ENCODE assay signal across 8 cellular contexts in the genomic region with DNA sequence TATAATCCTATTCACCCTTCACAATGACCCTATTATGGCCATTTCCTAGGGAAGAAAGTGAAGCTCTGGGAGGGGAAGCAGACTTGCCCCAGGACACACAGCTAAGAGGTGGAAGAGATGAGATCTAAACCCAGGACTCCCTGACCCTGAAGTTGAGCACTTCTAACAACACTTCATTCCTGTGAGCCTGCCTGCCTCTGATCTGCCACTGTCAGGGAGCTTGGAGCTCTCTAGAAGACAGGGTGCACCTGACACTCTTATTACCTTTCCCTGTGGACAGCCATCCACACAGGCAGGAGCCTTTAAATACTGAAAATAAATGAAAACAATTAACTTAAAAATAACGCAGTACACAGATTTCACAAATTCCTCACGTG. TPM values are rescaled to one million over a fixed set of nuclear protein-coding genes. Genes with fewer than 3 reads are reported as not detected.
DNase-seq lines count a peak whose midpoint lies in the region; ATAC-seq and TF ChIP-seq lines count a peak whose summit lies in the region.

No MANE protein-coding gene starts in this region.

- H3K27ac ChIP-seq in thoracic aorta, result peak overlapping the region; percentile 75 to 78

- peaks cover 55% of the 10 kb centered on the region for H3K4me1 Mint-ChIP-seq in activated T-cell treated with anti-CD3 and anti-CD28 coated beads, Interleukin-2, amount 50 U/mL, for 72 hours (ENCODE audit: low read depth)
- peaks cover 53% of the 10 kb centered on the region for H3K4me1 Mint-ChIP-seq in activated naive CD8-positive, alpha-beta T cell treated with anti-CD3 and anti-CD28 coated beads, Interleukin-2, amount 50 U/mL, for 24 hours

- H3K9me3 ChIP-seq in thoracic aorta, result no peaks in the 10 kb centered on the region

- no peak for ATAC-seq in activated T-cell treated with anti-CD3 and anti-CD28 coated beads, Interleukin-2, amount 50 U/mL, for 72 hours (replicated peaks in 1 of 2)
- ATAC-seq in activated naive CD8-positive, alpha-beta T cell treated with anti-CD3 and anti-CD28 coated beads, Interleukin-2, amount 50 U/mL, for 24 hours, result no peak
- ATAC-seq in thoracic aorta (ENCODE audit: insufficient number of reproducible peaks, low FRiP score, low read depth) (no peak), HG03571 (IDR thresholded peaks at IDR 0.05; ENCODE audit: unreplicated experiment) (no peak)

- H3K36me3 Mint-ChIP-seq in activated T-cell treated with anti-CD3 and anti-CD28 coated beads, Interleukin-2, amount 50 U/mL, for 72 hours (ENCODE audit: insufficient read depth in 2 of 2), result peaks cover 2% of the 10 kb centered on the region in 2 donors
- H3K36me3 Mint-ChIP-seq in activated naive CD8-positive, alpha-beta T cell treated with anti-CD3 and anti-CD28 coated beads, Interleukin-2, amount 50 U/mL, for 24 hours (ENCODE audit: low read depth), result peaks cover 8% of the 10 kb centered on the region

- H3K4me3 Mint-ChIP-seq in activated T-cell treated with anti-CD3 and anti-CD28 coated beads, Interleukin-2, amount 50 U/mL, for 72 hours, result peak overlapping the region; percentile 94 to 95
- H3K4me3 Mint-ChIP-seq in activated naive CD8-positive, alpha-beta T cell treated with anti-CD3 and anti-CD28 coated beads, Interleukin-2, amount 50 U/mL, for 24 hours, result peak overlapping the region; percentile 89

- TF ChIP-seq CTCF in kidney epithelial cell (IDR thresholded peaks at IDR 0.05; ENCODE audit: insufficient read depth, low read length, poor library complexity, severe bottlenecking), result no peak
- no peak for TF ChIP-seq CTCF in thoracic aorta (IDR thresholded peaks at IDR 0.05)

- peak overlapping the region; percentile 99 for H3K4me3 ChIP-seq in kidney epithelial cell (ENCODE audit: low read depth, low read length)
- peak overlapping the region; percentile 88 for H3K4me3 ChIP-seq in thoracic aorta

- H3K9me3 Mint-ChIP-seq in activated T-cell treated with anti-CD3 and anti-CD28 coated beads, Interleukin-2, amount 50 U/mL, for 72 hours, result no peaks in the 10 kb centered on the region
- no peaks in the 10 kb centered on the region for H3K9me3 Mint-ChIP-seq in activated naive CD8-positive, alpha-beta T cell treated with anti-CD3 and anti-CD28 coated beads, Interleukin-2, amount 50 U/mL, for 24 hours

- no peak for DNase-seq in activated T-cell treated with anti-CD3 and anti-CD28 coated beads, Interleukin-2, amount 50 U/mL, for 72 hours
- DNase-seq in activated T-cell treated with anti-CD3 and anti-CD28 coated beads, Interleukin-2, amount 50 U/mL, for 1 hour, result no peak
- DNase-seq in activated naive CD8-positive, alpha-beta T cell treated with anti-CD3 and anti-CD28 coated beads, Interleukin-2, amount 50 U/mL, for 24 hours, result no peak
- DNase-seq in kidney epithelial cell (ENCODE audit: low read depth) (no peak), thoracic aorta (ENCODE audit: low spot score) (no peak), 8988T (no peak), HK-2 (ENCODE audit: unreplicated experiment) (no peak)

- H3K27me3 ChIP-seq in kidney epithelial cell (ENCODE audit: control insufficient read depth, insufficient read depth, low read length) (no peaks in the 10 kb centered on the region), thoracic aorta (replicated peaks; ENCODE audit: insufficient read depth) (no peaks in the 10 kb centered on the region)

- H3K36me3 ChIP-seq in kidney epithelial cell (ENCODE audit: control insufficient read depth, insufficient read depth, low read length), result no peaks in the 10 kb centered on the region
- H3K36me3 ChIP-seq in thoracic aorta, result no peaks in the 10 kb centered on the region

- no peaks in the 10 kb centered on the region for H3K27me3 Mint-ChIP-seq in activated T-cell treated with anti-CD3 and anti-CD28 coated beads, Interleukin-2, amount 50 U/mL, for 72 hours (ENCODE audit: low read depth)
- H3K27me3 Mint-ChIP-seq in activated naive CD8-positive, alpha-beta T cell treated with anti-CD3 and anti-CD28 coated beads, Interleukin-2, amount 50 U/mL, for 24 hours, result no peaks in the 10 kb centered on the region

- H3K27ac Mint-ChIP-seq in activated T-cell treated with anti-CD3 and anti-CD28 coated beads, Interleukin-2, amount 50 U/mL, for 72 hours, result peak overlapping the region; percentile 81
- H3K27ac Mint-ChIP-seq in activated naive CD8-positive, alpha-beta T cell treated with anti-CD3 and anti-CD28 coated beads, Interleukin-2, amount 50 U/mL, for 24 hours, result peak overlapping the region; percentile 78

- H3K4me1 ChIP-seq in thoracic aorta (ENCODE audit: control insufficient read depth in 1 of 2, low read depth in 2 of 2), result peaks cover 27 to 84% of the 10 kb centered on the region in 2 donors

RNA-seq across cellular contexts. Expression of a gene that starts 0.6 kb away (rescaled TPM):
- total RNA-seq in activated T-cell treated with anti-CD3 and anti-CD28 coated beads, Interleukin-2, amount 50 U/mL, for 72 hours, result 10 to 100 TPM; 35.5 to 37.5 TPM
- total RNA-seq in kidney epithelial cell, result 22.6 and 25.3 TPM in 2 replicates
- 100 to 1,000 TPM in 1 of 2 donors, 10 to 100 TPM in 1; 95.9 to 118 TPM for total RNA-seq in thoracic aorta

RNA-seq across cellular contexts. Expression of a gene that starts 13.1 kb away (rescaled TPM):
- 10 to 100 TPM; 13.3 to 13.7 TPM for total RNA-seq in activated T-cell treated with anti-CD3 and anti-CD28 coated beads, Interleukin-2, amount 50 U/mL, for 72 hours
- total RNA-seq in kidney epithelial cell (3.1 and 9.0 TPM in 2 replicates), thoracic aorta (10 to 100 TPM; 29.5 to 42.3 TPM)

RNA-seq across cellular contexts. Expression of a gene that starts 52.0 kb away (rescaled TPM):
- not detected for total RNA-seq in activated T-cell treated with anti-CD3 and anti-CD28 coated beads, Interleukin-2, amount 50 U/mL, for 72 hours
- total RNA-seq in kidney epithelial cell, result not detected in 2 replicates
- total RNA-seq in thoracic aorta, result not detected
